13 cellular contexts compared by ENCODE assay signal in the genomic region with DNA sequence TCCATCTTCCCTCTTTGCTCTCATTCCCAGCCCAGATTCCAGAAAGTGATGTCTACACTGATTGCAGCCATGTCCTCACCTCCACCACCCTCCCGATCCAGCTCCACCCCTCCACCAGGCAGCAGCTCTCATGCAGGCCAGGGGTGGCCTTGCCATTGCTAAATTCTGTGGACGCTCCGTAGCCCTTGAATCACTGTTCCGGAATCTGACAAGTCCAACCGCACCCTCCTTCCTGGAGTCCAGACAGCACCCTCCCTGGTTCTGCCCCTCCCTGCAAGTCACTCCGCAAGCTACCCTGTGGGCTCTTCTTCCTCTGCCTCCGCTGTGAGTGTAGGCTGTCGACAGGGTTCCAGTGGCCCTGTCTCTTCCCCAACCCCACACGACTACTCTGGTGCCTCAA. TPM values are rescaled to one million over a fixed set of nuclear protein-coding genes. Genes with fewer than 3 reads are reported as not detected.
DNase-seq lines count a peak whose midpoint lies in the region; ATAC-seq and TF ChIP-seq lines count a peak whose summit lies in the region.
"Had no signal": no experiment of that assay in that cellular context is flagged by ENCODE, and none has a peak within 500 bp of the region (broad histone marks: within the 10 kb centered on the region; RNA-seq: fewer than 3 reads in every experiment).

No MANE protein-coding gene starts in this region.

- H3K4me3 ChIP-seq in Caco-2 (ENCODE audit: low read depth, low read length), result no peak overlapping the region
- no peak overlapping the region for H3K4me3 ChIP-seq in gastroesophageal sphincter
- no peak overlapping the region for H3K4me3 ChIP-seq in sigmoid colon

- H3K27me3 Mint-ChIP-seq in Caco-2 (ENCODE audit: insufficient read depth, unreplicated experiment), result no peaks in the 10 kb centered on the region
- H3K27me3 Mint-ChIP-seq in T-helper 17 cell, result peaks cover 57% of the 10 kb centered on the region
- H3K27me3 Mint-ChIP-seq in activated T-helper 2 cell treated with anti-CD3 and anti-CD28 coated beads, Interferon-gamma antibody, Interleukin-2, Interleukin-4, amounts not matched to agents 10 μg/mL and 5 μg/mL and 100 μg/mL, durations not matched to agents 14 hours and 24 hours and 36 hours (ENCODE audit: low read depth), result peaks cover 47% of the 10 kb centered on the region

- TF ChIP-seq POLR2A in gastroesophageal sphincter (IDR thresholded peaks at IDR 0.05), result no peak
- TF ChIP-seq POLR2A in sigmoid colon (IDR thresholded peaks at IDR 0.05), result no peak

- no peaks in the 10 kb centered on the region for H3K9me3 ChIP-seq in Caco-2
- H3K9me3 ChIP-seq in T-helper 17 cell (ENCODE audit: control insufficient read depth, low read length, poor library complexity, severe bottlenecking), result no peaks in the 10 kb centered on the region
- H3K9me3 ChIP-seq in gastroesophageal sphincter, result no peaks in the 10 kb centered on the region
- H3K9me3 ChIP-seq in sigmoid colon, result no peaks in the 10 kb centered on the region

- TF ChIP-seq EP300 in gastroesophageal sphincter (IDR thresholded peaks at IDR 0.05) (no peak), sigmoid colon (IDR thresholded peaks at IDR 0.05) (no peak)

- H3K36me3 Mint-ChIP-seq in Caco-2 (ENCODE audit: insufficient read depth, unreplicated experiment), result no peaks in the 10 kb centered on the region
- H3K36me3 Mint-ChIP-seq in T-helper 17 cell (ENCODE audit: low read depth), result peaks cover 5% of the 10 kb centered on the region
- H3K36me3 Mint-ChIP-seq in activated T-helper 2 cell treated with anti-CD3 and anti-CD28 coated beads, Interferon-gamma antibody, Interleukin-2, Interleukin-4, amounts not matched to agents 10 μg/mL and 5 μg/mL and 100 μg/mL, durations not matched to agents 14 hours and 24 hours and 36 hours (ENCODE audit: low read depth), result no peaks in the 10 kb centered on the region

- 50 to 68% methylated on average over 2 to 5 of the region's 9 CpGs for WGBS in gastroesophageal sphincter (ENCODE audit: low coverage in 1 of 2), 2 donors
- 63 to 84% methylated on average over 9 of the region's 9 CpGs for WGBS in sigmoid colon, 2 donors

- POLR2A ChIA-PET in Caco-2 (lab: Charles Lee), result no interaction called here

- intact Hi-C loops in Caco-2 (cut with micrococcal nuclease; ENCODE audit: unreplicated experiment), result no loop called here
- intact Hi-C loops in sigmoid colon (cut with DNase I), result no loop called here
- intact Hi-C loops in activated T-helper 2 cell treated with anti-CD3 and anti-CD28 coated beads, Interferon-gamma antibody, Interleukin-2, Interleukin-4, amounts not matched to agents 10 μg/mL and 5 μg/mL and 100 μg/mL, durations not matched to agents 14 hours and 24 hours and 36 hours (cut with micrococcal nuclease), result no loop called here

- H3K27ac Mint-ChIP-seq in Caco-2 (ENCODE audit: unreplicated experiment), result peak overlapping the region; percentile 36
- H3K27ac Mint-ChIP-seq in T-helper 17 cell, result no peak overlapping the region
- H3K27ac Mint-ChIP-seq in activated T-helper 2 cell treated with anti-CD3 and anti-CD28 coated beads, Interferon-gamma antibody, Interleukin-2, Interleukin-4, amounts not matched to agents 10 μg/mL and 5 μg/mL and 100 μg/mL, durations not matched to agents 14 hours and 24 hours and 36 hours, result no peak overlapping the region
- H3K27ac Mint-ChIP-seq: stimulated activated naive CD8-positive, alpha-beta T cell treated with anti-CD3 and anti-CD28 coated beads, Interleukin-15, amount 100 ng/mL, for 72 hours had no signal

- H3K27me3 ChIP-seq in Caco-2 (replicated peaks; ENCODE audit: control insufficient read depth, insufficient read depth, low read length) (no peaks in the 10 kb centered on the region), gastroesophageal sphincter (peaks cover 16% of the 10 kb centered on the region), sigmoid colon (peaks cover 0 to 23% (median 15%) of the 10 kb centered on the region in 3 donors)

- H3K36me3 ChIP-seq in Caco-2 (ENCODE audit: control insufficient read depth, insufficient read depth, low read length), result no peaks in the 10 kb centered on the region
- H3K36me3 ChIP-seq in gastroesophageal sphincter, result peaks cover 0 to 62% of the 10 kb centered on the region in 2 donors
- H3K36me3 ChIP-seq in sigmoid colon, result peaks cover 0 to 13% (median 0%) of the 10 kb centered on the region in 4 donors

- H3K4me1 ChIP-seq in Caco-2 (peaks cover 21% of the 10 kb centered on the region), gastroesophageal sphincter (peaks cover 0 to 51% (median 28%) of the 10 kb centered on the region in 3 donors), sigmoid colon (peaks cover 0 to 24% (median 19%) of the 10 kb centered on the region in 4 donors)

- TF ChIP-seq CTCF in Caco-2 (IDR thresholded peaks at IDR 0.05; ENCODE audit: insufficient read depth in 1 of 2, low read depth in 1 of 2, low read length in 1 of 2, severe bottlenecking in 1 of 2, unreplicated experiment in 1 of 2), result no peak
- TF ChIP-seq CTCF in gastroesophageal sphincter (IDR thresholded peaks at IDR 0.05), result no peak
- TF ChIP-seq CTCF in sigmoid colon (IDR thresholded peaks at IDR 0.05), result no peak

- no TSS peak for BruUV-seq in Caco-2 (replicated peaks; lab: Mats Ljungman, UMichigan)

- DNase-seq in Caco-2 (no peak), T-helper 17 cell (no peak), sigmoid colon (peak; percentile 90), activated gamma-delta T cell treated with Interleukin-2 at 50 U/mL for 16 hours (no peak), KG1 (lab: John Stamatoyannopoulos, UW) (no peak), inferior parietal cortex (ENCODE audit: extremely low spot score) (no peak)
- no peak for DNase-seq in activated T-helper 2 cell treated with anti-CD3 and anti-CD28 coated beads, Interferon-gamma antibody, Interleukin-2, Interleukin-4, amounts not matched to agents 10 μg/mL and 5 μg/mL and 100 μg/mL, durations not matched to agents 14 hours and 24 hours and 36 hours (ENCODE audit: low spot score)
- DNase-seq: activated effector memory CD4-positive, alpha-beta T cell treated with anti-CD3 and anti-CD28 coated beads, Interleukin-2, amount 50 U/mL, for 16 hours; CD4-positive, CD25-positive, alpha-beta regulatory T cell; NCI-H1436; OCI-M1; stimulated activated naive CD8-positive, alpha-beta T cell treated with anti-CD3 and anti-CD28 coated beads, Interleukin-15, amount 100 ng/mL, for 72 hours had no signal

- H3K4me3 Mint-ChIP-seq in Caco-2 (ENCODE audit: unreplicated experiment) (no peak overlapping the region), T-helper 17 cell (peak overlapping the region; percentile 43)
- no peak overlapping the region for H3K4me3 Mint-ChIP-seq in activated T-helper 2 cell treated with anti-CD3 and anti-CD28 coated beads, Interferon-gamma antibody, Interleukin-2, Interleukin-4, amounts not matched to agents 10 μg/mL and 5 μg/mL and 100 μg/mL, durations not matched to agents 14 hours and 24 hours and 36 hours (ENCODE audit: low read depth)
- H3K4me3 Mint-ChIP-seq: CD4-positive, CD25-positive, alpha-beta regulatory T cell; stimulated activated naive CD8-positive, alpha-beta T cell treated with anti-CD3 and anti-CD28 coated beads, Interleukin-15, amount 100 ng/mL, for 72 hours had no signal

- H3K4me1 Mint-ChIP-seq in Caco-2 (ENCODE audit: low read depth, unreplicated experiment) (peaks cover 33% of the 10 kb centered on the region), T-helper 17 cell (peaks cover 7% of the 10 kb centered on the region)
- H3K4me1 Mint-ChIP-seq in activated T-helper 2 cell treated with anti-CD3 and anti-CD28 coated beads, Interferon-gamma antibody, Interleukin-2, Interleukin-4, amounts not matched to agents 10 μg/mL and 5 μg/mL and 100 μg/mL, durations not matched to agents 14 hours and 24 hours and 36 hours (ENCODE audit: low read depth), result peaks cover 10% of the 10 kb centered on the region

- no peaks in the 10 kb centered on the region for H3K9me3 Mint-ChIP-seq in Caco-2 (ENCODE audit: unreplicated experiment)
- no peaks in the 10 kb centered on the region for H3K9me3 Mint-ChIP-seq in activated T-helper 2 cell treated with anti-CD3 and anti-CD28 coated beads, Interferon-gamma antibody, Interleukin-2, Interleukin-4, amounts not matched to agents 10 μg/mL and 5 μg/mL and 100 μg/mL, durations not matched to agents 14 hours and 24 hours and 36 hours
- H3K9me3 Mint-ChIP-seq: stimulated activated naive CD8-positive, alpha-beta T cell treated with anti-CD3 and anti-CD28 coated beads, Interleukin-15, amount 100 ng/mL, for 72 hours had no signal

- H3K27ac ChIP-seq in gastroesophageal sphincter, result peak overlapping the region in 3 of 4 donors; percentile 71 to 86 (median 80)
- peak overlapping the region; percentile 37 to 78 (median 59) for H3K27ac ChIP-seq in sigmoid colon

- ATAC-seq in T-helper 17 cell, result no peak
- ATAC-seq in gastroesophageal sphincter, result peak; percentile 81
- ATAC-seq: stimulated activated naive CD8-positive, alpha-beta T cell treated with anti-CD3 and anti-CD28 coated beads, Interleukin-15, amount 100 ng/mL, for 72 hours had no signal

- CTCF ChIA-PET in Caco-2 (lab: Charles Lee), result no interaction called here

RNA-seq across cellular contexts. Expression of a gene that starts 26.2 kb away (rescaled TPM):
- 2.7 and 3.9 TPM in 2 replicates for total RNA-seq in Caco-2 (2022)
- 10 to 100 TPM in 1 of 2 donors, 1 to 10 TPM in 1; 7.3 to 11.4 TPM for total RNA-seq in T-helper 17 cell
- 100 to 1,000 TPM; 148 to 394 (median 190) TPM for total RNA-seq in gastroesophageal sphincter
- 100 to 1,000 TPM in 3 of 4 donors, 10 to 100 TPM in 1; 66.0 to 224 (median 116) TPM for total RNA-seq in sigmoid colon
- polyA plus RNA-seq in sigmoid colon, result 10 to 100 TPM in 1 of 3 donors, 1 to 10 TPM in 2; 1.4 to 16.4 (median 7.2) TPM
- 4.3 and 5.0 TPM in 2 replicates for total RNA-seq in activated T-helper 2 cell treated with anti-CD3 and anti-CD28 coated beads, Interferon-gamma antibody, Interleukin-2, Interleukin-4, amounts not matched to agents 10 μg/mL and 5 μg/mL and 100 μg/mL, durations not matched to agents 14 hours and 24 hours and 36 hours

RNA-seq across cellular contexts. Expression of a gene that starts 44.7 kb away (rescaled TPM):
- not detected in 2 replicates for total RNA-seq in Caco-2 (2022)
- total RNA-seq in T-helper 17 cell, result under 1 TPM; 0.35 to 0.76 TPM
- 1 to 10 TPM in 1 of 4 donors, under 1 TPM in 2, not detected in 1; 0.47 to 1.7 (median 0.81) TPM for total RNA-seq in gastroesophageal sphincter
- 1 to 10 TPM; 1.1 to 4.9 (median 3.2) TPM for total RNA-seq in sigmoid colon
- polyA plus RNA-seq in sigmoid colon, result 1 to 10 TPM in 1 of 3 donors, under 1 TPM in 1, not detected in 1; 0.57 to 1.2 TPM
- 0.25 and 0.39 TPM in 2 replicates for total RNA-seq in activated T-helper 2 cell treated with anti-CD3 and anti-CD28 coated beads, Interferon-gamma antibody, Interleukin-2, Interleukin-4, amounts not matched to agents 10 μg/mL and 5 μg/mL and 100 μg/mL, durations not matched to agents 14 hours and 24 hours and 36 hours
- total RNA-seq: CD4-positive, CD25-positive, alpha-beta regulatory T cell had no signal
- polyA plus RNA-seq: CD4-positive, CD25-positive, alpha-beta regulatory T cell had no signal

RNA-seq across cellular contexts. Expression of a gene that starts 45.1 kb away (rescaled TPM):
- total RNA-seq in Caco-2 (2022) (61.5 and 64.9 TPM in 2 replicates), T-helper 17 cell (100 to 1,000 TPM; 107 to 117 TPM), gastroesophageal sphincter (10 to 100 TPM; 13.3 to 26.9 (median 25.2) TPM), sigmoid colon (10 to 100 TPM; 24.5 to 73.4 (median 24.8) TPM)
- 10 to 100 TPM; 10.9 to 93.6 (median 14.4) TPM for polyA plus RNA-seq in sigmoid colon
- 86.9 and 91.2 TPM in 2 replicates for total RNA-seq in activated T-helper 2 cell treated with anti-CD3 and anti-CD28 coated beads, Interferon-gamma antibody, Interleukin-2, Interleukin-4, amounts not matched to agents 10 μg/mL and 5 μg/mL and 100 μg/mL, durations not matched to agents 14 hours and 24 hours and 36 hours

RNA-seq across cellular contexts. Expression of a gene that starts 47.1 kb away (rescaled TPM):
- total RNA-seq in Caco-2 (2022) (8.9 and 9.1 TPM in 2 replicates), T-helper 17 cell (1 to 10 TPM; 1.5 to 1.6 TPM), gastroesophageal sphincter (1 to 10 TPM; 2.3 to 4.2 (median 3.7) TPM), sigmoid colon (1 to 10 TPM; 2.1 to 5.5 (median 4.2) TPM)
- 10 to 100 TPM in 1 of 3 donors, 1 to 10 TPM in 2; 4.9 to 10.4 (median 6.0) TPM for polyA plus RNA-seq in sigmoid colon
- 5.0 and 5.8 TPM in 2 replicates for total RNA-seq in activated T-helper 2 cell treated with anti-CD3 and anti-CD28 coated beads, Interferon-gamma antibody, Interleukin-2, Interleukin-4, amounts not matched to agents 10 μg/mL and 5 μg/mL and 100 μg/mL, durations not matched to agents 14 hours and 24 hours and 36 hours

Comparison
In these comparisons a context has a peak if more than half of its experiments do, and no peak if none do; other contexts are left out.
1. RNA of a gene that starts 26.2 kb away (total RNA-seq): 148 to 394 TPM in gastroesophageal sphincter and 66.0 to 224 TPM in sigmoid colon; 7.3 to 11.4 TPM in T-helper 17 cell, 4.3 to 5.0 TPM in activated T-helper 2 cell treated with anti-CD3 and anti-CD28 coated beads, Interferon-gamma antibody, Interleukin-2, Interleukin-4, amounts not matched to agents 10 μg/mL and 5 μg/mL and 100 μg/mL, durations not matched to agents 14 hours and 24 hours and 36 hours and 2.7 to 3.9 TPM in Caco-2; every median in the first group is over 4 times any median in the second.